ENCODE assay signal across 1 cellular context in genomic region chr11:91904792-91905785, GRCh38.
A peak's percentile ranks its signal among the peaks of the same experiment; 100 is the strongest.
TF ChIP-seq lines count a peak whose summit lies in the region.

No MANE protein-coding gene starts in this region.

TF ChIP-seq in K562, 482 proteins besides CTCF, POLR2A, EP300 and RAD21 (continued from another document and continues in another):
- TF ChIP-seq ZNF407 (IDR thresholded peaks at IDR 0.05; ENCODE audit: low read depth) (no peak), RNF219 (CRISPR knock-in tag; IDR thresholded peaks at IDR 0.05) (no peak), HOMEZ (CRISPR knock-in tag; IDR thresholded peaks at IDR 0.05) (no peak), XRCC5 (IDR thresholded peaks at IDR 0.05; ENCODE audit: low read depth, low read length) (no peak), MAX (CRISPR knock-in tag; IDR thresholded peaks at IDR 0.05) (no peak), BDP1 (IDR thresholded peaks at IDR 0.05; ENCODE audit: insufficient read depth, insufficient read length) (no peak), DEAF1 (CRISPR knock-in tag; IDR thresholded peaks at IDR 0.05) (0 out of 2 replicates have a peak, but pooled peaks have one; percentile 4), CHCHD3 (CRISPR knock-in tag; IDR thresholded peaks at IDR 0.05) (no peak), CREB5 (CRISPR knock-in tag; IDR thresholded peaks at IDR 0.05) (no peak), SIN3B (IDR thresholded peaks at IDR 0.05; ENCODE audit: low read depth) (no peak), SIRT6 (IDR thresholded peaks at IDR 0.05; ENCODE audit: low read depth, low read length) (no peak), BRF1 (IDR thresholded peaks at IDR 0.05; ENCODE audit: borderline replicate concordance, extremely low read depth, insufficient read length) (no peak), ZBTB8A (IDR thresholded peaks at IDR 0.05; ENCODE audit: partially characterized antibody) (no peak), NR0B1 (IDR thresholded peaks at IDR 0.05; ENCODE audit: partially characterized antibody) (no peak), CEBPZ (IDR thresholded peaks at IDR 0.05; ENCODE audit: borderline replicate concordance, low read depth, low read length) (no peak), ZNF280A (IDR thresholded peaks at IDR 0.05; ENCODE audit: low read depth, partially characterized antibody) (no peak), CHD4 (IDR thresholded peaks at IDR 0.05; ENCODE audit: insufficient read depth, insufficient replicate concordance, low read depth, low read length, poor library complexity, severe bottlenecking) (no peak), SMAD4 (CRISPR knock-in tag; conservative IDR thresholded peaks at IDR 0.05) (peak; percentile 76), PYGO2 (tag; IDR thresholded peaks at IDR 0.05) (no peak; the same call in 1 of the 2 replicates), NR2C1 (IDR thresholded peaks at IDR 0.05) (0 out of 2 replicates have a peak, but pooled peaks have one; percentile 42), NR2C1 (tag; IDR thresholded peaks at IDR 0.05) (peak; percentile 88), HCFC1 (IDR thresholded peaks at IDR 0.05; ENCODE audit: low read depth, low read length) (no peak), THAP7 (CRISPR knock-in tag; IDR thresholded peaks at IDR 0.05) (no peak), HMG20A (CRISPR knock-in tag; conservative IDR thresholded peaks at IDR 0.05) (no peak), ZNF263 (CRISPR knock-in tag; IDR thresholded peaks at IDR 0.05; ENCODE audit: borderline replicate concordance) (no peak), PTBP1 (IDR thresholded peaks at IDR 0.05; ENCODE audit: low read depth, low read length) (no peak), ZNF717 (CRISPR knock-in tag; IDR thresholded peaks at IDR 0.05) (no peak), ZNF507 (tag; conservative IDR thresholded peaks at IDR 0.05) (no peak), PHB2 (IDR thresholded peaks at IDR 0.05; ENCODE audit: low read depth) (no peak), ZNF174 (CRISPR knock-in tag; IDR thresholded peaks at IDR 0.05) (no peak), ATF4 (CRISPR knock-in tag; IDR thresholded peaks at IDR 0.05) (peak; percentile 77)
